Comparison of ENCODE assay signal across 1 cellular context in the genomic region with DNA sequence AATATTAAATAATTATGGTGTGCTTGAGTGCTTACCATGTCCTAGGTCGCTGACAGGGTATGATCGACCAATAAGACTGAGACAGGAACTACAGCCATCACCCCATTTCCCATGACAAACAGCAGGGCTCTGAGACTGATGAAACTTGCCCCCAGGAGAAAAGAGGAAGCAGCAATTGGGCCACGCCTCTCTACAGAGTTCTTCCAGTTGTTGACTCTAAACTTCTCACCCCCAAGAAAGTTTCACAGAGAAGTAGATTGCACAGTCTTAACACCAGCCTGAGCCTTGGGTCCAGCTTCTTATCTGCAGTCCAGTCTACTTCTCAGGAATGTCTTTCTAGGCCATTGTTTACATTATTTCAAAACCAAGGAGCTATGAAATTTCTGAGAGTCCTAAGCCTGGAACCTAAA.
TF ChIP-seq lines count a peak whose summit lies in the region.

No MANE protein-coding gene starts in this region.

TF ChIP-seq in K562, 482 proteins besides CTCF, POLR2A, EP300 and RAD21 (continued from another document and continues in another):
- TF ChIP-seq, protein P1, sequence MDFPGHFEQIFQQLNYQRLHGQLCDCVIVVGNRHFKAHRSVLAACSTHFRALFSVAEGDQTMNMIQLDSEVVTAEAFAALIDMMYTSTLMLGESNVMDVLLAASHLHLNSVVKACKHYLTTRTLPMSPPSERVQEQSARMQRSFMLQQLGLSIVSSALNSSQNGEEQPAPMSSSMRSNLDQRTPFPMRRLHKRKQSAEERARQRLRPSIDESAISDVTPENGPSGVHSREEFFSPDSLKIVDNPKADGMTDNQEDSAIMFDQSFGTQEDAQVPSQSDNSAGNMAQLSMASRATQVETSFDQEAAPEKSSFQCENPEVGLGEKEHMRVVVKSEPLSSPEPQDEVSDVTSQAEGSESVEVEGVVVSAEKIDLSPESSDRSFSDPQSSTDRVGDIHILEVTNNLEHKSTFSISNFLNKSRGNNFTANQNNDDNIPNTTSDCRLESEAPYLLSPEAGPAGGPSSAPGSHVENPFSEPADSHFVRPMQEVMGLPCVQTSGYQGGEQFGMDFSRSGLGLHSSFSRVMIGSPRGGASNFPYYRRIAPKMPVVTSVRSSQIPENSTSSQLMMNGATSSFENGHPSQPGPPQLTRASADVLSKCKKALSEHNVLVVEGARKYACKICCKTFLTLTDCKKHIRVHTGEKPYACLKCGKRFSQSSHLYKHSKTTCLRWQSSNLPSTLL (IDR thresholded peaks at IDR 0.05): no peak
- TF ChIP-seq, protein P2, sequence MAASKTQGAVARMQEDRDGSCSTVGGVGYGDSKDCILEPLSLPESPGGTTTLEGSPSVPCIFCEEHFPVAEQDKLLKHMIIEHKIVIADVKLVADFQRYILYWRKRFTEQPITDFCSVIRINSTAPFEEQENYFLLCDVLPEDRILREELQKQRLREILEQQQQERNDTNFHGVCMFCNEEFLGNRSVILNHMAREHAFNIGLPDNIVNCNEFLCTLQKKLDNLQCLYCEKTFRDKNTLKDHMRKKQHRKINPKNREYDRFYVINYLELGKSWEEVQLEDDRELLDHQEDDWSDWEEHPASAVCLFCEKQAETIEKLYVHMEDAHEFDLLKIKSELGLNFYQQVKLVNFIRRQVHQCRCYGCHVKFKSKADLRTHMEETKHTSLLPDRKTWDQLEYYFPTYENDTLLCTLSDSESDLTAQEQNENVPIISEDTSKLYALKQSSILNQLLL (CRISPR knock-in tag; IDR thresholded peaks at IDR 0.05; ENCODE audit: borderline replicate concordance): no peak
- TF ChIP-seq, protein P3, sequence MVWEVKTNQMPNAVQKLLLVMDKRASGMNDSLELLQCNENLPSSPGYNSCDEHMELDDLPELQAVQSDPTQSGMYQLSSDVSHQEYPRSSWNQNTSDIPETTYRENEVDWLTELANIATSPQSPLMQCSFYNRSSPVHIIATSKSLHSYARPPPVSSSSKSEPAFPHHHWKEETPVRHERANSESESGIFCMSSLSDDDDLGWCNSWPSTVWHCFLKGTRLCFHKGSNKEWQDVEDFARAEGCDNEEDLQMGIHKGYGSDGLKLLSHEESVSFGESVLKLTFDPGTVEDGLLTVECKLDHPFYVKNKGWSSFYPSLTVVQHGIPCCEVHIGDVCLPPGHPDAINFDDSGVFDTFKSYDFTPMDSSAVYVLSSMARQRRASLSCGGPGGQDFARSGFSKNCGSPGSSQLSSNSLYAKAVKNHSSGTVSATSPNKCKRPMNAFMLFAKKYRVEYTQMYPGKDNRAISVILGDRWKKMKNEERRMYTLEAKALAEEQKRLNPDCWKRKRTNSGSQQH (CRISPR knock-in tag; IDR thresholded peaks at IDR 0.05): no peak
- TF ChIP-seq ATF1 (CRISPR knock-in tag; IDR thresholded peaks at IDR 0.05) (no peak), ATF1 (tag; IDR thresholded peaks at IDR 0.05) (peak; percentile 39; the same call in 1 of the 2 replicates), CXXC5 (CRISPR knock-in tag; IDR thresholded peaks at IDR 0.05) (no peak), SMARCE1 (IDR thresholded peaks at IDR 0.05) (peak; percentile 77; the same call in 1 of the 2 replicates), SMARCA4 (IDR thresholded peaks at IDR 0.05) (peak; percentile 74; the same call in 1 of the 2 replicates), THRAP3 (IDR thresholded peaks at IDR 0.05; ENCODE audit: borderline replicate concordance) (no peak), CEBPG (CRISPR knock-in tag; IDR thresholded peaks at IDR 0.05) (peak; percentile 78; the same call in 1 of the 2 replicates), CEBPG (tag; conservative IDR thresholded peaks at IDR 0.05 in 1 of 2, IDR thresholded peaks at IDR 0.05 in 1 of 2) (peak; percentile 62 to 79), BRD9 (IDR thresholded peaks at IDR 0.05; ENCODE audit: low read depth, partially characterized antibody) (no peak), JUN (IDR thresholded peaks at IDR 0.05; ENCODE audit: borderline replicate concordance, low read depth, low read length) (0 out of 2 replicates have a peak, but pooled peaks have one; percentile 17), JUN (CRISPR knock-in tag; IDR thresholded peaks at IDR 0.05; ENCODE audit: borderline replicate concordance) (no peak), ZNF184 (CRISPR knock-in tag; IDR thresholded peaks at IDR 0.05) (no peak), CAMTA2 (CRISPR knock-in tag; conservative IDR thresholded peaks at IDR 0.05) (no peak), CEBPB (tag; IDR thresholded peaks at IDR 0.05) (peak; percentile 74), TCF3 (CRISPR knock-in tag; IDR thresholded peaks at IDR 0.05) (peak; percentile 80), MTA2 (IDR thresholded peaks at IDR 0.05; ENCODE audit: low read depth) (peak; percentile 42), JUND (IDR thresholded peaks at IDR 0.05; ENCODE audit: borderline replicate concordance, low read depth, low read length) (0 out of 2 replicates have a peak, but pooled peaks have one; percentile 18), JUND (tag; IDR thresholded peaks at IDR 0.05; ENCODE audit: borderline replicate concordance, low read depth, low read length) (peak; percentile 55; the same call in 1 of the 3 replicates), CBFA2T2 (conservative IDR thresholded peaks at IDR 0.05) (peak; percentile 41), ELF1 (tag; IDR thresholded peaks at IDR 0.05) (0 out of 2 replicates have a peak, but pooled peaks have one; percentile 15), SMAD4 (CRISPR knock-in tag; conservative IDR thresholded peaks at IDR 0.05) (peak; percentile 69; the same call in 1 of the 2 replicates), HMG20B (CRISPR knock-in tag; IDR thresholded peaks at IDR 0.05) (no peak), KAT7 (CRISPR knock-in tag; IDR thresholded peaks at IDR 0.05; ENCODE audit: borderline replicate concordance) (no peak), SPI1 (IDR thresholded peaks at IDR 0.05; ENCODE audit: borderline replicate concordance, low read depth, low read length) (peak; percentile 94), DMBX1 (CRISPR knock-in tag; IDR thresholded peaks at IDR 0.05; ENCODE audit: borderline replicate concordance) (no peak), MYC (IDR thresholded peaks at IDR 0.05; ENCODE audit: low read depth, low read length) (peak; percentile 25; the same call in 1 of the 2 replicates), MYC (CRISPR knock-in tag; IDR thresholded peaks at IDR 0.05; ENCODE audit: borderline replicate concordance, low read depth) (no peak), MEIS2 (IDR thresholded peaks at IDR 0.05; ENCODE audit: partially characterized antibody) (no peak), GTF2A2 (tag; IDR thresholded peaks at IDR 0.05) (no peak), NFXL1 (CRISPR knock-in tag; IDR thresholded peaks at IDR 0.05) (no peak), ATF7 (IDR thresholded peaks at IDR 0.05) (peak; percentile 70; the same call in 1 of the 2 replicates), CCNT2 (IDR thresholded peaks at IDR 0.05; ENCODE audit: borderline replicate concordance, extremely low read depth, insufficient read length, low read depth, low read length) (peak; percentile 47), ZNF436 (CRISPR knock-in tag; IDR thresholded peaks at IDR 0.05) (no peak), KLF13 (tag; IDR thresholded peaks at IDR 0.05; ENCODE audit: borderline replicate concordance, low read depth) (0 out of 2 replicates have a peak, but pooled peaks have one; percentile 10), CBX2 (IDR thresholded peaks at IDR 0.05; ENCODE audit: insufficient read depth, low read length, poor library complexity, severe bottlenecking) (no peak), XRCC3 (IDR thresholded peaks at IDR 0.05) (no peak), FOXK2 (conservative IDR thresholded peaks at IDR 0.05 in 1 of 2, IDR thresholded peaks at IDR 0.05 in 1 of 2; ENCODE audit: low read depth in 2 of 2) (peak; percentile 80 to 89; a peak in 3 of 4 replicates), POLR2H (tag; IDR thresholded peaks at IDR 0.05; ENCODE audit: low read depth) (peak; percentile 11; the same call in 1 of the 2 replicates), NEUROD1 (IDR thresholded peaks at IDR 0.05; ENCODE audit: borderline replicate concordance, low read depth, low read length, partially characterized antibody) (no peak), CC2D1A (IDR thresholded peaks at IDR 0.05) (no peak), CREB1 (IDR thresholded peaks at IDR 0.05) (no peak), CREB1 (CRISPR knock-in tag; IDR thresholded peaks at IDR 0.05) (no peak), YBX1 (IDR thresholded peaks at IDR 0.05) (no peak), SRSF9 (IDR thresholded peaks at IDR 0.05; ENCODE audit: borderline replicate concordance, low read depth, low read length) (no peak), TAL1 (IDR thresholded peaks at IDR 0.05) (peak; percentile 68), NFATC3 (IDR thresholded peaks at IDR 0.05) (no peak), FOSL1 (tag; conservative IDR thresholded peaks at IDR 0.05) (peak; percentile 63), EHMT2 (IDR thresholded peaks at IDR 0.05) (no peak), ZNF551 (CRISPR knock-in tag; IDR thresholded peaks at IDR 0.05) (no peak)
- TF ChIP-seq, protein P4, sequence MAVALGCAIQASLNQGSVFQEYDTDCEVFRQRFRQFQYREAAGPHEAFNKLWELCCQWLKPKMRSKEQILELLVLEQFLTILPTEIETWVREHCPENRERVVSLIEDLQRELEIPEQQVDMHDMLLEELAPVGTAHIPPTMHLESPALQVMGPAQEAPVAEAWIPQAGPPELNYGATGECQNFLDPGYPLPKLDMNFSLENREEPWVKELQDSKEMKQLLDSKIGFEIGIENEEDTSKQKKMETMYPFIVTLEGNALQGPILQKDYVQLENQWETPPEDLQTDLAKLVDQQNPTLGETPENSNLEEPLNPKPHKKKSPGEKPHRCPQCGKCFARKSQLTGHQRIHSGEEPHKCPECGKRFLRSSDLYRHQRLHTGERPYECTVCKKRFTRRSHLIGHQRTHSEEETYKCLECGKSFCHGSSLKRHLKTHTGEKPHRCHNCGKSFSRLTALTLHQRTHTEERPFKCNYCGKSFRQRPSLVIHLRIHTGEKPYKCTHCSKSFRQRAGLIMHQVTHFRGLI (CRISPR knock-in tag; IDR thresholded peaks at IDR 0.05): no peak
- TF ChIP-seq, protein P5, sequence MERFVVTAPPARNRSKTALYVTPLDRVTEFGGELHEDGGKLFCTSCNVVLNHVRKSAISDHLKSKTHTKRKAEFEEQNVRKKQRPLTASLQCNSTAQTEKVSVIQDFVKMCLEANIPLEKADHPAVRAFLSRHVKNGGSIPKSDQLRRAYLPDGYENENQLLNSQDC (CRISPR knock-in tag; IDR thresholded peaks at IDR 0.05): no peak
- TF ChIP-seq, protein P6, sequence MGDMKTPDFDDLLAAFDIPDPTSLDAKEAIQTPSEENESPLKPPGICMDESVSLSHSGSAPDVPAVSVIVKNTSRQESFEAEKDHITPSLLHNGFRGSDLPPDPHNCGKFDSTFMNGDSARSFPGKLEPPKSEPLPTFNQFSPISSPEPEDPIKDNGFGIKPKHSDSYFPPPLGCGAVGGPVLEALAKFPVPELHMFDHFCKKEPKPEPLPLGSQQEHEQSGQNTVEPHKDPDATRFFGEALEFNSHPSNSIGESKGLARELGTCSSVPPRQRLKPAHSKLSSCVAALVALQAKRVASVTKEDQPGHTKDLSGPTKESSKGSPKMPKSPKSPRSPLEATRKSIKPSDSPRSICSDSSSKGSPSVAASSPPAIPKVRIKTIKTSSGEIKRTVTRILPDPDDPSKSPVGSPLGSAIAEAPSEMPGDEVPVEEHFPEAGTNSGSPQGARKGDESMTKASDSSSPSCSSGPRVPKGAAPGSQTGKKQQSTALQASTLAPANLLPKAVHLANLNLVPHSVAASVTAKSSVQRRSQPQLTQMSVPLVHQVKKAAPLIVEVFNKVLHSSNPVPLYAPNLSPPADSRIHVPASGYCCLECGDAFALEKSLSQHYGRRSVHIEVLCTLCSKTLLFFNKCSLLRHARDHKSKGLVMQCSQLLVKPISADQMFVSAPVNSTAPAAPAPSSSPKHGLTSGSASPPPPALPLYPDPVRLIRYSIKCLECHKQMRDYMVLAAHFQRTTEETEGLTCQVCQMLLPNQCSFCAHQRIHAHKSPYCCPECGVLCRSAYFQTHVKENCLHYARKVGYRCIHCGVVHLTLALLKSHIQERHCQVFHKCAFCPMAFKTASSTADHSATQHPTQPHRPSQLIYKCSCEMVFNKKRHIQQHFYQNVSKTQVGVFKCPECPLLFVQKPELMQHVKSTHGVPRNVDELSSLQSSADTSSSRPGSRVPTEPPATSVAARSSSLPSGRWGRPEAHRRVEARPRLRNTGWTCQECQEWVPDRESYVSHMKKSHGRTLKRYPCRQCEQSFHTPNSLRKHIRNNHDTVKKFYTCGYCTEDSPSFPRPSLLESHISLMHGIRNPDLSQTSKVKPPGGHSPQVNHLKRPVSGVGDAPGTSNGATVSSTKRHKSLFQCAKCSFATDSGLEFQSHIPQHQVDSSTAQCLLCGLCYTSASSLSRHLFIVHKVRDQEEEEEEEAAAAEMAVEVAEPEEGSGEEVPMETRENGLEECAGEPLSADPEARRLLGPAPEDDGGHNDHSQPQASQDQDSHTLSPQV (IDR thresholded peaks at IDR 0.05): no peak
- TF ChIP-seq, protein P7, sequence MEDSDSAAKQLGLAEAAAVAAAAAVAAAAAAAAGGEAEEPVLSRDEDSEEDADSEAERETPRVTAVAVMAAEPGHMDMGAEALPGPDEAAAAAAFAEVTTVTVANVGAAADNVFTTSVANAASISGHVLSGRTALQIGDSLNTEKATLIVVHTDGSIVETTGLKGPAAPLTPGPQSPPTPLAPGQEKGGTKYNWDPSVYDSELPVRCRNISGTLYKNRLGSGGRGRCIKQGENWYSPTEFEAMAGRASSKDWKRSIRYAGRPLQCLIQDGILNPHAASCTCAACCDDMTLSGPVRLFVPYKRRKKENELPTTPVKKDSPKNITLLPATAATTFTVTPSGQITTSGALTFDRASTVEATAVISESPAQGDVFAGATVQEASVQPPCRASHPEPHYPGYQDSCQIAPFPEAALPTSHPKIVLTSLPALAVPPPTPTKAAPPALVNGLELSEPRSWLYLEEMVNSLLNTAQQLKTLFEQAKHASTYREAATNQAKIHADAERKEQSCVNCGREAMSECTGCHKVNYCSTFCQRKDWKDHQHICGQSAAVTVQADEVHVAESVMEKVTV (CRISPR knock-in tag; IDR thresholded peaks at IDR 0.05): no peak
- TF ChIP-seq, protein P8, sequence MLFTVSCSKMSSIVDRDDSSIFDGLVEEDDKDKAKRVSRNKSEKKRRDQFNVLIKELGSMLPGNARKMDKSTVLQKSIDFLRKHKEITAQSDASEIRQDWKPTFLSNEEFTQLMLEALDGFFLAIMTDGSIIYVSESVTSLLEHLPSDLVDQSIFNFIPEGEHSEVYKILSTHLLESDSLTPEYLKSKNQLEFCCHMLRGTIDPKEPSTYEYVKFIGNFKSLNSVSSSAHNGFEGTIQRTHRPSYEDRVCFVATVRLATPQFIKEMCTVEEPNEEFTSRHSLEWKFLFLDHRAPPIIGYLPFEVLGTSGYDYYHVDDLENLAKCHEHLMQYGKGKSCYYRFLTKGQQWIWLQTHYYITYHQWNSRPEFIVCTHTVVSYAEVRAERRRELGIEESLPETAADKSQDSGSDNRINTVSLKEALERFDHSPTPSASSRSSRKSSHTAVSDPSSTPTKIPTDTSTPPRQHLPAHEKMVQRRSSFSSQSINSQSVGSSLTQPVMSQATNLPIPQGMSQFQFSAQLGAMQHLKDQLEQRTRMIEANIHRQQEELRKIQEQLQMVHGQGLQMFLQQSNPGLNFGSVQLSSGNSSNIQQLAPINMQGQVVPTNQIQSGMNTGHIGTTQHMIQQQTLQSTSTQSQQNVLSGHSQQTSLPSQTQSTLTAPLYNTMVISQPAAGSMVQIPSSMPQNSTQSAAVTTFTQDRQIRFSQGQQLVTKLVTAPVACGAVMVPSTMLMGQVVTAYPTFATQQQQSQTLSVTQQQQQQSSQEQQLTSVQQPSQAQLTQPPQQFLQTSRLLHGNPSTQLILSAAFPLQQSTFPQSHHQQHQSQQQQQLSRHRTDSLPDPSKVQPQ (CRISPR knock-in tag; IDR thresholded peaks at IDR 0.05; ENCODE audit: borderline replicate concordance): no peak
